ENCODE assay signal across 3 cellular contexts in genomic region chr3:122903171-122903570, GRCh38.
TF ChIP-seq lines count a peak whose summit lies in the region.

No MANE protein-coding gene starts in this region.

TF ChIP-seq in GM23338, 12 proteins besides CTCF, POLR2A, EP300 and RAD21 (continued from another document and continues in another):
- TF ChIP-seq REST (IDR thresholded peaks at IDR 0.05; ENCODE audit: unreplicated experiment) (no peak), STAT1 (IDR thresholded peaks at IDR 0.05; ENCODE audit: unreplicated experiment) (no peak), ETS1 (IDR thresholded peaks at IDR 0.05) (no peak), CREB1 (CRISPR knock-in tag; IDR thresholded peaks at IDR 0.05; ENCODE audit: low read depth) (no peak), ZNF114 (CRISPR knock-in tag; IDR thresholded peaks at IDR 0.05) (no peak), POLR2AphosphoS5 (IDR thresholded peaks at IDR 0.05; ENCODE audit: low read depth) (no peak), EZH2 (IDR thresholded peaks at IDR 0.05; ENCODE audit: low read depth, unreplicated experiment) (no peak), JUNB (IDR thresholded peaks at IDR 0.05; ENCODE audit: unreplicated experiment) (no peak)

TF ChIP-seq in HCT116, 20 proteins besides CTCF, POLR2A, EP300 and RAD21 (continued from another document):
- no peak for TF ChIP-seq TCF7L2 (IDR thresholded peaks at IDR 0.05; ENCODE audit: borderline replicate concordance, extremely low read depth, insufficient read depth, insufficient read length)
- no peak for TF ChIP-seq FOSL1 (IDR thresholded peaks at IDR 0.05; ENCODE audit: low read depth)
- TF ChIP-seq SP1 (IDR thresholded peaks at IDR 0.05; ENCODE audit: low read depth), result no peak
- TF ChIP-seq EGR1 (IDR thresholded peaks at IDR 0.05; ENCODE audit: low read depth), result no peak
- TF ChIP-seq ZBTB33 (IDR thresholded peaks at IDR 0.05; ENCODE audit: extremely low read depth, insufficient replicate concordance, low read length), result no peak
- no peak for TF ChIP-seq ZNF274 (IDR thresholded peaks at IDR 0.05; ENCODE audit: low read depth, low read length)
TF ChIP-seq in HCT116: peak in this region for 0.

TF ChIP-seq in K562, 482 proteins besides CTCF, POLR2A, EP300 and RAD21 (continued from another document):
- TF ChIP-seq NRF1 (conservative IDR thresholded peaks at IDR 0.05 in 1 of 2, IDR thresholded peaks at IDR 0.05 in 1 of 2), result no peak
- TF ChIP-seq CEBPZ (IDR thresholded peaks at IDR 0.05; ENCODE audit: borderline replicate concordance, low read depth, low read length), result no peak
- TF ChIP-seq TSC22D4 (tag; IDR thresholded peaks at IDR 0.05), result no peak
- no peak for TF ChIP-seq ZBTB40 (IDR thresholded peaks at IDR 0.05)
- TF ChIP-seq ZBTB40 (CRISPR knock-in tag; IDR thresholded peaks at IDR 0.05), result no peak
- TF ChIP-seq NCOA2 (IDR thresholded peaks at IDR 0.05; ENCODE audit: partially characterized antibody in 2 of 2), result no peak
- no peak for TF ChIP-seq ZNF551 (CRISPR knock-in tag; IDR thresholded peaks at IDR 0.05)
- no peak for TF ChIP-seq MEIS2 (IDR thresholded peaks at IDR 0.05; ENCODE audit: partially characterized antibody)
- TF ChIP-seq ARHGAP35 (IDR thresholded peaks at IDR 0.05; ENCODE audit: partially characterized antibody), result no peak
- TF ChIP-seq CREM (IDR thresholded peaks at IDR 0.05; ENCODE audit: low read depth), result no peak
- no peak for TF ChIP-seq U2AF1 (optimal IDR thresholded peaks at IDR 0.05; ENCODE audit: low read depth, low read length)
- no peak for TF ChIP-seq NR0B1 (IDR thresholded peaks at IDR 0.05; ENCODE audit: partially characterized antibody)
- no peak for TF ChIP-seq CTCFL (IDR thresholded peaks at IDR 0.05; ENCODE audit: borderline replicate concordance, insufficient read depth, low read depth, low read length, poor library complexity, severe bottlenecking)
